ENCODE assay signal across 1 cellular context in genomic region chr19:35716985-35717664, GRCh38.
TF ChIP-seq lines count a peak whose summit lies in the region.

No MANE protein-coding gene starts in this region.

TF ChIP-seq in endothelial cell of umbilical vein, 7 proteins besides CTCF, POLR2A, EP300 and RAD21:
- no peak for TF ChIP-seq FOS (IDR thresholded peaks at IDR 0.05; ENCODE audit: borderline replicate concordance, insufficient read depth, low read length)
- TF ChIP-seq JUN (IDR thresholded peaks at IDR 0.05; ENCODE audit: borderline replicate concordance, insufficient read depth, insufficient read length, low read depth), result no peak
- no peak for TF ChIP-seq MAX (IDR thresholded peaks at IDR 0.05; ENCODE audit: insufficient read depth, insufficient read length)
- no peak for TF ChIP-seq POLR2AphosphoS5 (IDR thresholded peaks at IDR 0.05; ENCODE audit: insufficient read depth, low read depth, low read length)
- TF ChIP-seq EZH2 (IDR thresholded peaks at IDR 0.05; ENCODE audit: borderline replicate concordance, low read depth, low read length, severe bottlenecking), result no peak
- no peak for TF ChIP-seq GATA2 (IDR thresholded peaks at IDR 0.05; ENCODE audit: insufficient read depth, insufficient read length, low read depth, low read length)
- no peak for TF ChIP-seq MYC (IDR thresholded peaks at IDR 0.05; ENCODE audit: low read depth, low read length)
TF ChIP-seq in endothelial cell of umbilical vein: peak in this region for 0.
